Comparison of ENCODE assay signal across 8 cellular contexts in the genomic region with DNA sequence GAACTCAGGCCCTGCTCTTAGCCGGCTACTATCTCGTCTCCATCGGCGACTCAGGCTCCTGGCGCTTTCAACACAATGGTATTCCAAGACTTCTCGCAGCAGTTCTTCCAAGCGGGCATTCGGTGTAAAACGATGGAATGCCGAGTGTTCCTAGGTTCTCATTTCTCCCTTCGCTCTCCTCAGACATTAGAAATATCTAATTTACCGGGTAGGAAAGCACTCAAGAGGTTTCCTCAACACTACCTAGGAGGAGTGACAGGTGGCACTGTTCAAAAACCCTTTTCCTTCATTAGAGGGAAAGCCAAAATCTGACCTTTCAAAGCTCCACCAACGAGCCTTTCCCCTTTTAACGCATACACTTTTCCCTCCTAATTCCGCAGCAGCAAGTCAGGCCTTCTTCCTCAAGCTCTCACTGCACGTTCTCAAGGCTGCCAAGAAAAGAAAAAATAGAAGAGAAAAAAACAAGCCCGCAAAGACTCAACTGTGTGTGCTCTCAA. TPM values are rescaled to one million over a fixed set of nuclear protein-coding genes. Genes with fewer than 3 reads are reported as not detected.
DNase-seq lines count a peak whose midpoint lies in the region; ATAC-seq and TF ChIP-seq lines count a peak whose summit lies in the region.

No MANE protein-coding gene starts in this region.

- H3K9me3 ChIP-seq in HUES48 (ENCODE audit: control insufficient read depth, insufficient read depth, low read length) = no peaks in the 10 kb centered on the region
- H3K9me3 ChIP-seq in esophagus squamous epithelium = no peaks in the 10 kb centered on the region
- H3K9me3 ChIP-seq in neuronal stem cell (replicated peaks in 1 of 2; ENCODE audit: control insufficient read depth in 2 of 2, insufficient read depth in 1 of 2, low read depth in 1 of 2, low read length in 2 of 2) = no peaks in the 10 kb centered on the region

- intact Hi-C loops in esophagus squamous epithelium (cut with DNase I) = loop anchor here (5.0 kb wide), 1 partner anchor 71 kb away; the partner anchor contains the start of gene PTTG1IP

- H3K27ac Mint-ChIP-seq in T-helper 2 cell treated with Interferon-gamma antibody and Interleukin-4, amounts not matched to agents 5 μg/mL and 100 μg/mL, for 36 hours = peak overlapping the region; percentile 89

- TF ChIP-seq CTCF in esophagus squamous epithelium (IDR thresholded peaks at IDR 0.05) = peak in 3 of 6 experiments; percentile 23 to 51 (median 28)

- H3K23ac ChIP-seq in neuronal stem cell (ENCODE audit: low read depth, low read length, poor library complexity) = peak overlapping the region; percentile 94

- H3K9me3 Mint-ChIP-seq in T-helper 2 cell treated with Interferon-gamma antibody and Interleukin-4, amounts not matched to agents 5 μg/mL and 100 μg/mL, for 36 hours = no peaks in the 10 kb centered on the region

- H3K27me3 ChIP-seq in ACC112 (ENCODE audit: insufficient read depth, low read length) (no peaks in the 10 kb centered on the region), HUES48 (ENCODE audit: control insufficient read depth, insufficient read depth, low read length) (no peaks in the 10 kb centered on the region), esophagus squamous epithelium (no peaks in the 10 kb centered on the region), neuronal stem cell (ENCODE audit: control insufficient read depth in 3 of 3, insufficient read depth in 3 of 3, low read depth in 1 of 3, low read length in 3 of 3) (no peaks in the 10 kb centered on the region)

- no peak overlapping the region for H2AK5ac ChIP-seq in neuronal stem cell (ENCODE audit: low read depth, low read length)

- H3K27ac ChIP-seq in ACC112 (ENCODE audit: low read depth, low read length) (peak overlapping the region; percentile 17; the same call in 1 of the 2 replicates), HUES48 (ENCODE audit: low read depth, low read length) (peak overlapping the region; percentile 82), esophagus squamous epithelium (peak overlapping the region; percentile 74 to 86 (median 80)), neuronal stem cell (replicated peaks; ENCODE audit: low read length) (no peak overlapping the region)

- ATAC-seq in GM19455 (IDR thresholded peaks at IDR 0.05; ENCODE audit: unreplicated experiment) = no peak
- no peak for ATAC-seq in GM18858 (IDR thresholded peaks at IDR 0.05; ENCODE audit: unreplicated experiment)

- TF ChIP-seq POLR2A in esophagus squamous epithelium (IDR thresholded peaks at IDR 0.05) = no peak

- H3K4me3 ChIP-seq in ACC112 (ENCODE audit: low read depth, low read length) = peak overlapping the region; percentile 94
- H3K4me3 ChIP-seq in HUES48 (ENCODE audit: low read depth, low read length) = peak overlapping the region; percentile 85
- peak overlapping the region; percentile 68 to 93 (median 80) for H3K4me3 ChIP-seq in esophagus squamous epithelium
- peak overlapping the region; percentile 85 to 99 for H3K4me3 ChIP-seq in neuronal stem cell (ENCODE audit: low read length in 2 of 2)

- H3K4me1 ChIP-seq in ACC112 (ENCODE audit: control insufficient read depth, insufficient read depth, low read length, unreplicated experiment) (peaks cover 14% of the 10 kb centered on the region), HUES48 (ENCODE audit: control insufficient read depth, insufficient read depth, low read length) (peaks cover 12% of the 10 kb centered on the region), esophagus squamous epithelium (peaks cover 5 to 42% (median 29%) of the 10 kb centered on the region in 3 donors), neuronal stem cell (ENCODE audit: control insufficient read depth in 2 of 2, insufficient read depth in 1 of 2, low read depth in 1 of 2, low read length in 2 of 2) (peaks cover 1 to 13% of the 10 kb centered on the region in 2 donors)

- H2AFZ ChIP-seq in ACC112 (ENCODE audit: low read length, unreplicated experiment) (peak overlapping the region; percentile 74), neuronal stem cell (ENCODE audit: low read length) (peak overlapping the region; percentile 98)

- peak overlapping the region; percentile 80 for H3K9ac ChIP-seq in HUES48 (ENCODE audit: low read depth, low read length)
- H3K9ac ChIP-seq in neuronal stem cell (ENCODE audit: low read depth, low read length, poor library complexity) = peak overlapping the region; percentile 83

- H4K91ac ChIP-seq in neuronal stem cell (ENCODE audit: low read depth, low read length, poor library complexity) = no peak overlapping the region

- H4K8ac ChIP-seq in neuronal stem cell (ENCODE audit: low read depth, low read length) = no peak overlapping the region

- H3K18ac ChIP-seq in neuronal stem cell (ENCODE audit: low read length) = no peak overlapping the region

- H3K4me3 Mint-ChIP-seq in T-helper 2 cell treated with Interferon-gamma antibody and Interleukin-4, amounts not matched to agents 5 μg/mL and 100 μg/mL, for 36 hours = peak overlapping the region; percentile 100

- H3K36me3 Mint-ChIP-seq in T-helper 2 cell treated with Interferon-gamma antibody and Interleukin-4, amounts not matched to agents 5 μg/mL and 100 μg/mL, for 36 hours (ENCODE audit: low read depth) = peaks cover 57% of the 10 kb centered on the region

- H2BK120ac ChIP-seq in neuronal stem cell (ENCODE audit: low read depth, low read length) = no peak overlapping the region

- no peak overlapping the region for H2BK5ac ChIP-seq in neuronal stem cell (ENCODE audit: low read length)

- no peak overlapping the region for H2BK12ac ChIP-seq in neuronal stem cell (ENCODE audit: low read length)

- peak; percentile 51 for DNase-seq in ELR (ENCODE audit: low read depth)
- DNase-seq in T-helper 2 cell treated with Interferon-gamma antibody and Interleukin-4, amounts not matched to agents 5 μg/mL and 100 μg/mL, for 36 hours (ENCODE audit: low spot score) = no peak
- DNase-seq in esophagus squamous epithelium (lab: John Stamatoyannopoulos, UW) = no peak
- no peak for DNase-seq in neuronal stem cell (ENCODE audit: low spot score)

- peak overlapping the region; percentile 92 for H3K4me2 ChIP-seq in neuronal stem cell (ENCODE audit: insufficient read depth, low read length, poor library complexity, severe bottlenecking)

- no peak overlapping the region for H3K14ac ChIP-seq in neuronal stem cell (ENCODE audit: low read length)

- no peaks in the 10 kb centered on the region for H3K27me3 Mint-ChIP-seq in T-helper 2 cell treated with Interferon-gamma antibody and Interleukin-4, amounts not matched to agents 5 μg/mL and 100 μg/mL, for 36 hours (ENCODE audit: low read depth)

- 2 to 3% methylated on average over 17 of the region's 17 CpGs for WGBS in esophagus squamous epithelium, 2 donors
- WGBS in neuronal stem cell (ENCODE audit: extremely low coverage in 2 of 2, insufficient read length in 2 of 2, insufficient replicate concordance in 1 of 2), 2 donors = no CpG with 5 or more reads among the region's 17 CpGs

- no peak overlapping the region for H3K4ac ChIP-seq in neuronal stem cell (ENCODE audit: low read length)

- peaks cover 11% of the 10 kb centered on the region; the same call in 1 of the 2 replicates for H3K36me3 ChIP-seq in ACC112 (ENCODE audit: insufficient read depth, low read length)
- peaks cover 64% of the 10 kb centered on the region for H3K36me3 ChIP-seq in HUES48 (ENCODE audit: control insufficient read depth, insufficient read depth, low read length)
- H3K36me3 ChIP-seq in esophagus squamous epithelium = peaks cover 2 to 54% (median 6%) of the 10 kb centered on the region in 3 donors
- peaks cover 16 to 72% of the 10 kb centered on the region in 2 donors for H3K36me3 ChIP-seq in neuronal stem cell (replicated peaks in 1 of 2; ENCODE audit: control insufficient read depth in 2 of 2, insufficient read depth in 2 of 2, low read length in 2 of 2)

- peaks cover 37% of the 10 kb centered on the region for H3K4me1 Mint-ChIP-seq in T-helper 2 cell treated with Interferon-gamma antibody and Interleukin-4, amounts not matched to agents 5 μg/mL and 100 μg/mL, for 36 hours (ENCODE audit: low read depth)

- peaks cover 4% of the 10 kb centered on the region for H3K79me1 ChIP-seq in neuronal stem cell (ENCODE audit: low read depth, low read length)

- peaks cover 61% of the 10 kb centered on the region for H3K79me2 ChIP-seq in ACC112 (ENCODE audit: control insufficient read depth, insufficient read depth, low read length, unreplicated experiment)

- H2BK15ac ChIP-seq in neuronal stem cell (ENCODE audit: low read length) = no peak overlapping the region

RNA-seq across cellular contexts. Expression of gene UBE2G2, which starts 0.6 kb away (rescaled TPM):
- total RNA-seq in esophagus squamous epithelium = 10 to 100 TPM; 27.9 to 70.0 (median 51.1) TPM
- polyA plus RNA-seq in neuronal stem cell (2013, experiment 1 of 2) = 48.4 TPM
- 50.1 TPM for polyA plus RNA-seq in neuronal stem cell (2013, experiment 2 of 2)

RNA-seq across cellular contexts. Expression of gene SUMO3, which starts 16.8 kb away (rescaled TPM):
- total RNA-seq in esophagus squamous epithelium = 10 to 100 TPM; 22.9 to 55.0 (median 46.5) TPM
- 216 TPM for polyA plus RNA-seq in neuronal stem cell (2013, experiment 1 of 2)
- polyA plus RNA-seq in neuronal stem cell (2013, experiment 2 of 2) = 212 TPM
